Comparison of ENCODE assay signal across 16 cellular contexts in genomic region chr7:33730958-33731357, GRCh38.
DNase-seq lines count a peak whose midpoint lies in the region; ATAC-seq, FAIRE-seq and TF ChIP-seq lines count a peak whose summit lies in the region.
"Had no signal": no experiment of that assay in that cellular context is flagged by ENCODE, and none has a peak within 500 bp of the region (broad histone marks: within the 10 kb centered on the region; RNA-seq: fewer than 3 reads in every experiment).

No MANE protein-coding gene starts in this region.

- no peak overlapping the region for H2BK15ac ChIP-seq in H1 (ENCODE audit: low read length)

- no peak overlapping the region for H2BK12ac ChIP-seq in H1 (ENCODE audit: low read depth, low read length)

- H3K4me1 Mint-ChIP-seq in nephron: peaks cover 82% of the 10 kb centered on the region
- no peaks in the 10 kb centered on the region for H3K4me1 Mint-ChIP-seq in activated CD4-positive, alpha-beta T cell treated with anti-CD3 and anti-CD28 coated beads, Interleukin-2, amount 10 ng/mL, durations not matched to agents 24 days and 14 days
- H3K4me1 Mint-ChIP-seq: CD8-positive, alpha-beta memory T cell had no signal

- peaks cover 4% of the 10 kb centered on the region for H3K36me3 Mint-ChIP-seq in nephron (ENCODE audit: low read depth)
- no peaks in the 10 kb centered on the region for H3K36me3 Mint-ChIP-seq in activated CD4-positive, alpha-beta T cell treated with anti-CD3 and anti-CD28 coated beads, Interleukin-2, amount 10 ng/mL, durations not matched to agents 24 days and 14 days (ENCODE audit: low read depth)

- H4K8ac ChIP-seq in H1 (ENCODE audit: extremely low read depth, insufficient read depth, low read length): peak overlapping the region; percentile 72

- H3K4me2 ChIP-seq in H1 (ENCODE audit: insufficient read depth in 1 of 2, low read depth in 2 of 2, low read length in 2 of 2): no peak overlapping the region
- H3K4me2 ChIP-seq: BLaER1 had no signal

- H3K23ac ChIP-seq in H1 (ENCODE audit: insufficient read length): no peak overlapping the region

- no peak for TF ChIP-seq POLR2A in H1 (IDR thresholded peaks at IDR 0.05; ENCODE audit: control extremely low read depth in 1 of 2, low read depth in 2 of 2, low read length in 2 of 2)

- POLR2A ChIA-PET in H1 (lab: Charles Lee; ENCODE audit: partially characterized antibody): no interaction called here

- peaks cover 9% of the 10 kb centered on the region for H3K27me3 Mint-ChIP-seq in nephron (ENCODE audit: low read depth)
- no peaks in the 10 kb centered on the region for H3K27me3 Mint-ChIP-seq in activated CD4-positive, alpha-beta T cell treated with anti-CD3 and anti-CD28 coated beads, Interleukin-2, amount 10 ng/mL, durations not matched to agents 24 days and 14 days

- no peaks in the 10 kb centered on the region for H4K20me1 ChIP-seq in H1 (replicated peaks in 1 of 2; ENCODE audit: control insufficient read depth in 1 of 2, insufficient read depth in 2 of 2, low read length in 2 of 2)
- H4K20me1 ChIP-seq: BLaER1 had no signal

- H2AFZ ChIP-seq in H1 (ENCODE audit: low read length): no peak overlapping the region
- H2AFZ ChIP-seq: GM23248 had no signal

- TF ChIP-seq EP300 in H1 (IDR thresholded peaks at IDR 0.05; ENCODE audit: borderline replicate concordance in 1 of 2, low read depth in 2 of 2, low read length in 2 of 2): no peak

- intact Hi-C loops in activated CD4-positive, alpha-beta T cell treated with anti-CD3 and anti-CD28 coated beads, Interleukin-2, amount 10 ng/mL, durations not matched to agents 24 days and 14 days (cut with micrococcal nuclease): no loop called here

- H3K56ac ChIP-seq in H1 (replicated peaks; ENCODE audit: insufficient read length, low read depth, low read length): no peak overlapping the region

- no peaks in the 10 kb centered on the region for H3K36me3 ChIP-seq in H1 (ENCODE audit: control insufficient read depth in 2 of 4, insufficient read depth in 4 of 4, low read length in 3 of 4)
- H3K36me3 ChIP-seq: BLaER1 had no signal

- H3K4me3 Mint-ChIP-seq in nephron: no peak overlapping the region
- H3K4me3 Mint-ChIP-seq in activated CD4-positive, alpha-beta T cell treated with anti-CD3 and anti-CD28 coated beads, Interleukin-2, amount 10 ng/mL, durations not matched to agents 24 days and 14 days: no peak overlapping the region
- H3K4me3 Mint-ChIP-seq: CD8-positive, alpha-beta memory T cell; H9 had no signal

- no peaks in the 10 kb centered on the region for H3K9me3 ChIP-seq in H1 (ENCODE audit: insufficient read depth in 2 of 2, low read depth in 1 of 2, low read length in 1 of 2)
- H3K9me3 ChIP-seq: BLaER1, Caco-2 had no signal

- CTCF ChIA-PET in H1 (lab: Charles Lee; ENCODE audit: partially characterized antibody): interaction anchor here (0.7 to 2.2 kb wide), 4 partner anchors 13 to 395 kb away, joined by 3 to 9 read pairs (median 4); no protein-coding TSS in a partner anchor

- no peak overlapping the region for H3K4ac ChIP-seq in H1 (replicated peaks; ENCODE audit: insufficient read length, low read depth, low read length)

- TF ChIP-seq CTCF in H1 (IDR thresholded peaks at IDR 0.05; ENCODE audit: control extremely low read depth in 1 of 3, insufficient read depth in 1 of 3, low read depth in 1 of 3, low read length in 3 of 3): no peak
- no peak for TF ChIP-seq CTCF in nephron (IDR thresholded peaks at IDR 0.05; ENCODE audit: unreplicated experiment in 3 of 3)

- 92% methylated on average over 4 of the region's 4 CpGs; no CpG with 5 or more reads in 1 of the 2 experiments for WGBS in H1 (ENCODE audit: extremely low coverage in 1 of 2, insufficient coverage in 1 of 2, insufficient read length in 1 of 2, insufficient replicate concordance in 2 of 2, low coverage in 1 of 2, low lambda C conversion rate in 2 of 2, missing lambda C conversion rate in 1 of 2), 2 experiments

- peaks cover 0 to 21% (median 12%) of the 10 kb centered on the region in 4 experiments; a peak in 6 of 7 replicates for H3K4me1 ChIP-seq in H1 (replicated peaks in 1 of 4; ENCODE audit: control insufficient read depth in 3 of 4, insufficient read depth in 4 of 4, low read length in 3 of 4)

- no peak for TF ChIP-seq RAD21 in H1 (IDR thresholded peaks at IDR 0.05 in 1 of 2, conservative IDR thresholded peaks at IDR 0.05 in 1 of 2; ENCODE audit: low read depth in 2 of 2, low read length in 2 of 2)

- H3K9me3 Mint-ChIP-seq in nephron: no peaks in the 10 kb centered on the region
- no peaks in the 10 kb centered on the region for H3K9me3 Mint-ChIP-seq in activated CD4-positive, alpha-beta T cell treated with anti-CD3 and anti-CD28 coated beads, Interleukin-2, amount 10 ng/mL, durations not matched to agents 24 days and 14 days
- H3K9me3 Mint-ChIP-seq: H9 had no signal

- H2BK5ac ChIP-seq in H1 (ENCODE audit: low read depth, low read length): no peak overlapping the region

- no peak overlapping the region for H4K91ac ChIP-seq in H1 (replicated peaks; ENCODE audit: insufficient read length, low read length)

- H3K23me2 ChIP-seq in H1 (ENCODE audit: low read depth, low read length): no peaks in the 10 kb centered on the region; the same call in 1 of the 2 replicates

- peak overlapping the region; percentile 53 to 80 (median 71) for H3K27ac Mint-ChIP-seq in nephron
- no peak overlapping the region for H3K27ac Mint-ChIP-seq in activated CD4-positive, alpha-beta T cell treated with anti-CD3 and anti-CD28 coated beads, Interleukin-2, amount 10 ng/mL, durations not matched to agents 24 days and 14 days

- H3K9ac ChIP-seq in H1 (replicated peaks in 1 of 4; ENCODE audit: extremely low read depth in 1 of 4, low read depth in 3 of 4, low read length in 3 of 4): no peak overlapping the region
- H3K9ac ChIP-seq: BLaER1, GM23248 had no signal

- no peak overlapping the region for H2BK20ac ChIP-seq in H1 (ENCODE audit: low read length)

- H2AK5ac ChIP-seq in H1 (ENCODE audit: low read depth, low read length): no peak overlapping the region

- no peak overlapping the region for H4K5ac ChIP-seq in H1 (ENCODE audit: insufficient read length, low read depth, low read length)

- no peak overlapping the region for H3K18ac ChIP-seq in H1 (ENCODE audit: extremely low read depth, low read length)

- no peaks in the 10 kb centered on the region for H3K79me2 ChIP-seq in H1 (ENCODE audit: control insufficient read depth in 1 of 2, insufficient read depth in 2 of 2, low read length in 2 of 2)

- DNase-seq in NCI-H146 (lab: John Stamatoyannopoulos, UW) (peak; percentile 9), NCI-H146 treated with DMSO at 0.1 percent for 48 hours (lab: John Stamatoyannopoulos, UW; ENCODE audit: unreplicated experiment) (no peak), H1 (ENCODE audit: low read depth in 1 of 2, low spot score in 2 of 2) (no peak), NCI-H1105 (lab: John Stamatoyannopoulos, UW) (no peak)
- no peak for DNase-seq in activated CD4-positive, alpha-beta T cell treated with anti-CD3 and anti-CD28 coated beads, Interleukin-2, amount 10 ng/mL, durations not matched to agents 24 days and 14 days
- DNase-seq: Caco-2; CD8-positive, alpha-beta memory T cell; DMS53; GM23248; H9 had no signal

- ATAC-seq in HG02763 (IDR thresholded peaks at IDR 0.05; ENCODE audit: unreplicated experiment): no peak
- ATAC-seq: HepG2 had no signal

- H3K79me1 ChIP-seq in H1 (ENCODE audit: low read depth, low read length): no peaks in the 10 kb centered on the region

- no peak for FAIRE-seq in H1 (lab: Jason Lieb, UNC)
- FAIRE-seq: HepG2, HTR-8/SVneo had no signal

- no peak overlapping the region for H3K4me3 ChIP-seq in H1 (ENCODE audit: extremely low read depth in 1 of 4, insufficient read depth in 2 of 4, low read depth in 3 of 4, low read length in 4 of 4)
- H3K4me3 ChIP-seq: BLaER1, GM23248 had no signal

- H3K27ac ChIP-seq in H1 (ENCODE audit: low read depth, low read length): no peak overlapping the region
- H3K27ac ChIP-seq: 22Rv1, BLaER1, GM23248 had no signal

- no peaks in the 10 kb centered on the region for H3K27me3 ChIP-seq in H1 (replicated peaks in 1 of 4; ENCODE audit: control insufficient read depth in 3 of 4, extremely low read depth in 1 of 4, insufficient read depth in 3 of 4, low read length in 3 of 4)
- H3K27me3 ChIP-seq: BLaER1 had no signal

- H3K14ac ChIP-seq in H1 (ENCODE audit: insufficient read length): no peak overlapping the region

- no peak overlapping the region for H2BK120ac ChIP-seq in H1 (replicated peaks; ENCODE audit: low read depth, low read length)

TF ChIP-seq in H1, 55 proteins besides CTCF, POLR2A, EP300 and RAD21 (continues in another document):
- TF ChIP-seq TAF1 (IDR thresholded peaks at IDR 0.05; ENCODE audit: low read depth, low read length): no peak
- no peak for TF ChIP-seq ATF3 (IDR thresholded peaks at IDR 0.05; ENCODE audit: insufficient read depth, low read depth, low read length)
- no peak for TF ChIP-seq JUND (IDR thresholded peaks at IDR 0.05; ENCODE audit: low read length)
- no peak for TF ChIP-seq POLR2AphosphoS5 (IDR thresholded peaks at IDR 0.05; ENCODE audit: low read depth, low read length)
- no peak for TF ChIP-seq HDAC6 (IDR thresholded peaks at IDR 0.05; ENCODE audit: low read depth, low read length)
- no peak for TF ChIP-seq SP4 (IDR thresholded peaks at IDR 0.05; ENCODE audit: low read length)
- TF ChIP-seq ATF2 (IDR thresholded peaks at IDR 0.05; ENCODE audit: low read length): no peak
- no peak for TF ChIP-seq CEBPB (IDR thresholded peaks at IDR 0.05; ENCODE audit: low read depth, low read length)
